Comparison of ENCODE assay signal across 29 cellular contexts in the genomic region with DNA sequence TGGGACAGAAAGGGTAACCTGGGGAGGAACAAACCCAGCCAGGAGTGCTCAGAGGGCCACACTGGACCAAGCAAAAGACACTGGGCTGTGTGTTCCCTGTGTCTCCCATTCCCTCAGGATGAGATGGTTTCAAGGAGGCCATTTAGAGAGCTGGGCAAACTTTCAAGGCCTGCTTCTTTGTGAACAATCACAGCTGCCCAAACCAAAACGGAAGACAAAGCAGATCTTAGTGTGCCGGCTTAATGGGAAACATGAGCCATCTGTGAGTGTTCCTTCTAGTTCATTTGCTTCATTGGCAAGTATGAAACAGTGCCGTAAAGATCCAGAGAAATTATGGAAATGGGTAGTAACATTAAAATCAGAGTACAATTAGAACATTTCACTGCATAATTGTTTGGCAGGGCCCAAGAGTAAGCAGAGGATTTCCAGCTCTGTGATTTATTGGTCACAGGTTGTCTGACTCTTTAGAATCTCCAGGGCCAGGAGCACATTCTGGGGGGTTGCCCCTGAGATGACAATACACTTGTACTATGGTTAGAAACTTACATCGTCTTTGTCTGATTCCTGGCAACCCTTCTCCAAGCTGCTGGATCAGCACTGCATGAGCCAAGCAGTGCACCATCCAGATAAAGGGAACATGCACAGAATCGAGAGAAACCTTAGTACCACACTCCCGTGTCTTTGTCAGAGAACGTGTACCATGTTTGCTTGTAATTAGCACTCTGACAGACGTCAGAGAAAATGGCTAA.
DNase-seq lines count a peak whose midpoint lies in the region; ATAC-seq and TF ChIP-seq lines count a peak whose summit lies in the region.
"Had no signal": no experiment of that assay in that cellular context is flagged by ENCODE, and none has a peak within 500 bp of the region (broad histone marks: within the 10 kb centered on the region; RNA-seq: fewer than 3 reads in every experiment).

No MANE protein-coding gene starts in this region.

- H2AFZ ChIP-seq in mammary epithelial cell (ENCODE audit: low read depth, low read length) = no peak overlapping the region
- H2AFZ ChIP-seq: hepatocyte had no signal

- dilution Hi-C loops in mammary epithelial cell (cut with HindIII; ENCODE audit: low sequenced_read_pairs) = no loop called here

- peak overlapping the region; percentile 36 to 88 for H3K27ac ChIP-seq in breast epithelium
- no peak overlapping the region for H3K27ac ChIP-seq in mammary epithelial cell (ENCODE audit: insufficient read depth, low read depth, low read length)
- H3K27ac ChIP-seq in colonic mucosa = no peak overlapping the region
- H3K27ac ChIP-seq: esophagus muscularis mucosa, hepatocyte, KMS-11, left lung, SJCRH30, testis had no signal

- H3K4me2 ChIP-seq in mammary epithelial cell (ENCODE audit: insufficient read depth, low read depth, low read length) = no peak overlapping the region
- H3K4me2 ChIP-seq: hepatocyte, KMS-11 had no signal

- peaks cover 0 to 4% of the 10 kb centered on the region in 2 donors for H3K4me1 ChIP-seq in breast epithelium
- no peaks in the 10 kb centered on the region for H3K4me1 ChIP-seq in mammary epithelial cell (ENCODE audit: insufficient read depth, low read length)
- no peaks in the 10 kb centered on the region for H3K4me1 ChIP-seq in colonic mucosa
- H3K4me1 ChIP-seq: esophagus muscularis mucosa, left lung, SJCRH30, testis had no signal

- no peaks in the 10 kb centered on the region for H3K36me3 ChIP-seq in breast epithelium
- no peaks in the 10 kb centered on the region for H3K36me3 ChIP-seq in mammary epithelial cell (ENCODE audit: insufficient read depth, low read length)
- no peaks in the 10 kb centered on the region for H3K36me3 ChIP-seq in colonic mucosa
- H3K36me3 ChIP-seq: esophagus muscularis mucosa, left lung, SJCRH30 had no signal

- TF ChIP-seq POLR2A in breast epithelium (IDR thresholded peaks at IDR 0.05) = no peak

- no peaks in the 10 kb centered on the region for H3K9me3 ChIP-seq in breast epithelium
- peaks cover 19% of the 10 kb centered on the region for H3K9me3 ChIP-seq in mammary epithelial cell (replicated peaks; ENCODE audit: insufficient read depth, low read length)
- H3K9me3 ChIP-seq in colonic mucosa = no peaks in the 10 kb centered on the region
- H3K9me3 ChIP-seq: esophagus muscularis mucosa, left lung, SJCRH30, testis had no signal

- no peaks in the 10 kb centered on the region for H3K79me2 ChIP-seq in mammary epithelial cell (ENCODE audit: insufficient read depth, low read length)
- H3K79me2 ChIP-seq: hepatocyte had no signal

- BruUV-seq in mammary epithelial cell (replicated peaks; lab: Mats Ljungman, UMichigan) = no TSS peak

- H4K20me1 ChIP-seq in mammary epithelial cell (ENCODE audit: insufficient read depth, low read length) = no peaks in the 10 kb centered on the region

- DNase-seq in breast epithelium (ENCODE audit: low spot score in 2 of 2) = no peak
- DNase-seq in mammary epithelial cell = no peak
- DNase-seq in globus pallidus (ENCODE audit: low spot score) = peak; percentile 67
- peak in 39 of 56 donors; percentile 0 to 58 (median 16) for DNase-seq in nucleus accumbens (lab: John Stamatoyannopoulos, UW)
- DNase-seq in colonic mucosa = no peak
- DNase-seq in NCI-H2171 (lab: John Stamatoyannopoulos, UW) = no peak
- no peak for DNase-seq in stimulated activated naive CD8-positive, alpha-beta T cell treated with anti-CD3 and anti-CD28 coated beads, Interleukin-15, Interleukin-2, amounts not matched to agents 100 U/mL and 50 U/mL, for 24 hours
- DNase-seq: activated B cell treated with CpG ODN at 0.5 μM for 24 hours; activated CD4-positive, alpha-beta T cell treated with anti-CD3 and anti-CD28 coated beads, Interleukin-2, amount 50 U/mL, for 1 hour; activated naive CD4-positive, alpha-beta T cell treated with Interleukin-2 at 50 U/mL for 16 hours; CD4-positive, alpha-beta T cell; cortex of kidney; foreskin melanocyte; immature natural killer cell; left lung; MM.1S; naive B cell; NCI-H1417; NCI-H524; right cardiac atrium; SJCRH30; stimulated activated CD4-positive, alpha-beta T cell treated with anti-CD3 and anti-CD28 coated beads, Interleukin-2, amount 100 ng/mL, for 48 hours; T1000; testis had no signal

- TF ChIP-seq CTCF in breast epithelium (IDR thresholded peaks at IDR 0.05) (no peak), mammary epithelial cell (conservative IDR thresholded peaks at IDR 0.05 in 1 of 2, IDR thresholded peaks at IDR 0.05 in 1 of 2; ENCODE audit: extremely low read depth in 1 of 2, insufficient read depth in 1 of 2, low read depth in 1 of 2, low read length in 2 of 2) (no peak), colonic mucosa (IDR thresholded peaks at IDR 0.05) (no peak)

- 21% methylated on average over 7 of the region's 8 CpGs for WGBS in mammary epithelial cell (ENCODE audit: low coverage, missing lambda C conversion rate)

- H3K9ac ChIP-seq in mammary epithelial cell (ENCODE audit: insufficient read depth, low read length) (no peak overlapping the region), colonic mucosa (ENCODE audit: low read depth in 2 of 2, low read length in 2 of 2) (no peak overlapping the region)
- H3K9ac ChIP-seq: KMS-11 had no signal

- in situ Hi-C loops in mammary epithelial cell (cut with MboI; ENCODE audit: low sequenced_read_pairs in 2 of 2) = no loop called here

- no peaks in the 10 kb centered on the region for H3K27me3 ChIP-seq in breast epithelium
- H3K27me3 ChIP-seq in mammary epithelial cell (ENCODE audit: insufficient read depth, low read length) = no peaks in the 10 kb centered on the region
- no peaks in the 10 kb centered on the region for H3K27me3 ChIP-seq in colonic mucosa
- H3K27me3 ChIP-seq: esophagus muscularis mucosa, hepatocyte, left lung, SJCRH30, testis had no signal

- H3K4me3 ChIP-seq in breast epithelium (no peak overlapping the region), mammary epithelial cell (replicated peaks in 1 of 3; ENCODE audit: insufficient read depth in 1 of 3, low read depth in 2 of 3, low read length in 3 of 3) (no peak overlapping the region), colonic mucosa (no peak overlapping the region)
- H3K4me3 ChIP-seq: esophagus muscularis mucosa, GM12878, hepatocyte, left lung, SJCRH30, testis had no signal

- CTCF ChIA-PET in mammary epithelial cell (lab: Charles Lee; ENCODE audit: low non-redundant PET) = no interaction called here

- ATAC-seq in GM19467 (IDR thresholded peaks at IDR 0.05; ENCODE audit: unreplicated experiment) = no peak
- ATAC-seq in stimulated activated naive CD8-positive, alpha-beta T cell treated with anti-CD3 and anti-CD28 coated beads, Interleukin-15, Interleukin-2, amounts not matched to agents 100 U/mL and 50 U/mL, for 24 hours = no peak
- ATAC-seq: GM12878, left lung, right cardiac atrium had no signal

- intact Hi-C loops in breast epithelium (cut with DNase I; ENCODE audit: low total_unique reads) = no loop called here
- intact Hi-C loops in mammary epithelial cell (cut with micrococcal nuclease) = no loop called here
- intact Hi-C loops in colonic mucosa (cut with DNase I) = no loop called here

Comparison
In these comparisons a context has a peak if more than half of its experiments do, and no peak if none do; other contexts are left out.
1. H3K27ac ChIP-seq: peak in breast epithelium (2 of 2); none in mammary epithelial cell (single experiment) and colonic mucosa (single experiment).
2. DNase-seq: peak in globus pallidus (single experiment) and nucleus accumbens (39 of 56); none in breast epithelium (0 of 2), mammary epithelial cell (single experiment), colonic mucosa (single experiment), NCI-H2171 (single experiment) and stimulated activated naive CD8-positive, alpha-beta T cell treated with anti-CD3 and anti-CD28 coated beads, Interleukin-15, Interleukin-2, amounts not matched to agents 100 U/mL and 50 U/mL, for 24 hours (single experiment).